Comparison of ENCODE assay signal across 13 cellular contexts in genomic region chr1:227748496-227749182, GRCh38. TPM values are rescaled to one million over a fixed set of nuclear protein-coding genes. Genes with fewer than 3 reads are reported as not detected.
DNase-seq lines count a peak whose midpoint lies in the region; TF ChIP-seq lines count a peak whose summit lies in the region.
"Had no signal": no experiment of that assay in that cellular context is flagged by ENCODE, and none has a peak within 500 bp of the region (broad histone marks: within the 10 kb centered on the region; RNA-seq: fewer than 3 reads in every experiment).

No MANE protein-coding gene starts in this region.

- H3K4me3 Mint-ChIP-seq in activated T-helper 2 cell treated with anti-CD3 and anti-CD28 coated beads, Interferon-gamma antibody, Interleukin-2, Interleukin-4, amounts not matched to agents 10 μg/mL and 5 μg/mL and 100 μg/mL, durations not matched to agents 14 hours and 24 hours and 36 hours (ENCODE audit: low read depth) = no peak overlapping the region
- H3K4me3 Mint-ChIP-seq in immature natural killer cell = peak overlapping the region in 1 of 5 donors; percentile 32

- peaks cover 20% of the 10 kb centered on the region for H3K4me1 Mint-ChIP-seq in activated T-helper 2 cell treated with anti-CD3 and anti-CD28 coated beads, Interferon-gamma antibody, Interleukin-2, Interleukin-4, amounts not matched to agents 10 μg/mL and 5 μg/mL and 100 μg/mL, durations not matched to agents 14 hours and 24 hours and 36 hours (ENCODE audit: low read depth)
- H3K4me1 Mint-ChIP-seq in immature natural killer cell = peaks cover 29 to 34% of the 10 kb centered on the region in 2 donors

- peaks cover 15% of the 10 kb centered on the region for H3K4me1 ChIP-seq in suprapubic skin

- no peak for TF ChIP-seq CTCF in suprapubic skin (IDR thresholded peaks at IDR 0.05)

- peak; percentile 14 for TF ChIP-seq EP300 in suprapubic skin (IDR thresholded peaks at IDR 0.05)

- intact Hi-C loops in activated T-helper 2 cell treated with anti-CD3 and anti-CD28 coated beads, Interferon-gamma antibody, Interleukin-2, Interleukin-4, amounts not matched to agents 10 μg/mL and 5 μg/mL and 100 μg/mL, durations not matched to agents 14 hours and 24 hours and 36 hours (cut with micrococcal nuclease) = no loop called here

- peak; percentile 35 for DNase-seq in activated effector memory CD4-positive, alpha-beta T cell treated with Interleukin-2 at 50 U/mL for 16 hours
- no peak for DNase-seq in activated effector memory CD4-positive, alpha-beta T cell treated with anti-CD3 and anti-CD28 coated beads, Interleukin-2, amount 50 U/mL, for 16 hours
- no peak for DNase-seq in activated T-helper 2 cell treated with anti-CD3 and anti-CD28 coated beads, Interferon-gamma antibody, Interleukin-2, Interleukin-4, amounts not matched to agents 10 μg/mL and 5 μg/mL and 100 μg/mL, durations not matched to agents 14 hours and 24 hours and 36 hours (ENCODE audit: low spot score)
- peak in 1 of 3 donors; percentile 59 for DNase-seq in immature natural killer cell
- DNase-seq in suprapubic skin (ENCODE audit: low spot score in 2 of 2) = peak; percentile 65
- DNase-seq in stimulated activated CD4-positive, alpha-beta T cell treated with anti-CD3 and anti-CD28 coated beads, Interleukin-15, amount 100 ng/mL, for 24 hours = no peak
- no peak for DNase-seq in superior temporal gyrus (ENCODE audit: extremely low spot score)
- DNase-seq in NCI-H1694 (lab: John Stamatoyannopoulos, UW) = no peak
- DNase-seq: esophagus squamous epithelium; NCI-H1092 treated with DMSO at 0.1 percent for 48 hours; nucleus accumbens; stimulated activated CD4-positive, alpha-beta T cell treated with anti-CD3 and anti-CD28 coated beads, Interleukin-2, amount 100 ng/mL, for 48 hours had no signal

- no peaks in the 10 kb centered on the region for H3K27me3 ChIP-seq in suprapubic skin
- H3K27me3 ChIP-seq: esophagus squamous epithelium had no signal

- H3K36me3 Mint-ChIP-seq in activated T-helper 2 cell treated with anti-CD3 and anti-CD28 coated beads, Interferon-gamma antibody, Interleukin-2, Interleukin-4, amounts not matched to agents 10 μg/mL and 5 μg/mL and 100 μg/mL, durations not matched to agents 14 hours and 24 hours and 36 hours (ENCODE audit: low read depth) = peaks cover 11% of the 10 kb centered on the region
- peaks cover 9 to 24% (median 13%) of the 10 kb centered on the region in 3 donors for H3K36me3 Mint-ChIP-seq in immature natural killer cell

- H3K27me3 Mint-ChIP-seq in activated T-helper 2 cell treated with anti-CD3 and anti-CD28 coated beads, Interferon-gamma antibody, Interleukin-2, Interleukin-4, amounts not matched to agents 10 μg/mL and 5 μg/mL and 100 μg/mL, durations not matched to agents 14 hours and 24 hours and 36 hours (ENCODE audit: low read depth) = no peaks in the 10 kb centered on the region
- peaks cover 2 to 8% (median 6%) of the 10 kb centered on the region in 3 donors for H3K27me3 Mint-ChIP-seq in immature natural killer cell (ENCODE audit: low read depth in 3 of 3)

- peaks cover 27% of the 10 kb centered on the region for H3K36me3 ChIP-seq in suprapubic skin

- no peaks in the 10 kb centered on the region for H3K9me3 Mint-ChIP-seq in activated T-helper 2 cell treated with anti-CD3 and anti-CD28 coated beads, Interferon-gamma antibody, Interleukin-2, Interleukin-4, amounts not matched to agents 10 μg/mL and 5 μg/mL and 100 μg/mL, durations not matched to agents 14 hours and 24 hours and 36 hours
- no peaks in the 10 kb centered on the region for H3K9me3 Mint-ChIP-seq in immature natural killer cell

- no peak overlapping the region for H3K27ac ChIP-seq in suprapubic skin
- H3K27ac ChIP-seq: HL-60 had no signal

- WGBS in suprapubic skin = 69% methylated on average over 7 of the region's 7 CpGs

- peak overlapping the region; percentile 73 for H3K27ac Mint-ChIP-seq in activated T-helper 2 cell treated with anti-CD3 and anti-CD28 coated beads, Interferon-gamma antibody, Interleukin-2, Interleukin-4, amounts not matched to agents 10 μg/mL and 5 μg/mL and 100 μg/mL, durations not matched to agents 14 hours and 24 hours and 36 hours
- peak overlapping the region in 5 of 6 donors; percentile 13 to 90 (median 62) for H3K27ac Mint-ChIP-seq in immature natural killer cell

- H3K4me3 ChIP-seq in suprapubic skin = no peak overlapping the region
- H3K4me3 ChIP-seq: esophagus squamous epithelium had no signal

- TF ChIP-seq POLR2A in suprapubic skin (IDR thresholded peaks at IDR 0.05) = no peak

- no peaks in the 10 kb centered on the region for H3K9me3 ChIP-seq in suprapubic skin
- H3K9me3 ChIP-seq: esophagus squamous epithelium had no signal

RNA-seq across cellular contexts. Expression of gene SNAP47, which starts 13.4 kb away (rescaled TPM):
- 28.4 and 29.3 TPM in 2 replicates for total RNA-seq in activated T-helper 2 cell treated with anti-CD3 and anti-CD28 coated beads, Interferon-gamma antibody, Interleukin-2, Interleukin-4, amounts not matched to agents 10 μg/mL and 5 μg/mL and 100 μg/mL, durations not matched to agents 14 hours and 24 hours and 36 hours
- polyA plus RNA-seq in immature natural killer cell = 10 to 100 TPM; 37.0 to 44.9 (median 37.7) TPM
- 10 to 100 TPM; 35.8 to 51.0 (median 42.9) TPM for total RNA-seq in suprapubic skin

RNA-seq across cellular contexts. Expression of gene JMJD4, which starts 13.5 kb away (rescaled TPM):
- total RNA-seq in activated T-helper 2 cell treated with anti-CD3 and anti-CD28 coated beads, Interferon-gamma antibody, Interleukin-2, Interleukin-4, amounts not matched to agents 10 μg/mL and 5 μg/mL and 100 μg/mL, durations not matched to agents 14 hours and 24 hours and 36 hours = 26.6 and 27.5 TPM in 2 replicates
- 10 to 100 TPM; 22.3 to 25.9 (median 25.0) TPM for polyA plus RNA-seq in immature natural killer cell
- total RNA-seq in suprapubic skin = 10 to 100 TPM in 3 of 4 donors, 1 to 10 TPM in 1; 9.9 to 24.2 (median 16.5) TPM

Comparison
In these comparisons a context has a peak if more than half of its experiments do, and no peak if none do; other contexts are left out.
1. DNase-seq: peak in activated effector memory CD4-positive, alpha-beta T cell treated with Interleukin-2 at 50 U/mL for 16 hours (single experiment) and suprapubic skin (2 of 2); none in activated effector memory CD4-positive, alpha-beta T cell treated with anti-CD3 and anti-CD28 coated beads, Interleukin-2, amount 50 U/mL, for 16 hours (single experiment), activated T-helper 2 cell treated with anti-CD3 and anti-CD28 coated beads, Interferon-gamma antibody, Interleukin-2, Interleukin-4, amounts not matched to agents 10 μg/mL and 5 μg/mL and 100 μg/mL, durations not matched to agents 14 hours and 24 hours and 36 hours (single experiment), stimulated activated CD4-positive, alpha-beta T cell treated with anti-CD3 and anti-CD28 coated beads, Interleukin-15, amount 100 ng/mL, for 24 hours (single experiment), superior temporal gyrus (single experiment) and NCI-H1694 (single experiment).